ENCODE assay signal across 28 cellular contexts in genomic region chr21:42031816-42032215, GRCh38. TPM values are rescaled to one million over a fixed set of nuclear protein-coding genes. Genes with fewer than 3 reads are reported as not detected.
DNase-seq lines count a peak whose midpoint lies in the region; ATAC-seq and TF ChIP-seq lines count a peak whose summit lies in the region.
"Had no signal": no experiment of that assay in that cellular context is flagged by ENCODE, and none has a peak within 500 bp of the region (broad histone marks: within the 10 kb centered on the region; RNA-seq: fewer than 3 reads in every experiment).

No MANE protein-coding gene starts in this region.

- peaks cover 0 to 5% (median 0%) of the 10 kb centered on the region in 11 experiments; a peak in 2 of 22 replicates for H3K9me3 ChIP-seq in BLaER1 treated with 17β-estradiol and CSF1 and Interleukin-3, amounts not matched to agents 10 nM and 100 nM (replicated peaks in 1 of 11)
- no peaks in the 10 kb centered on the region for H3K9me3 ChIP-seq in mammary epithelial cell (replicated peaks; ENCODE audit: insufficient read depth, low read length)
- H3K9me3 ChIP-seq: SJCRH30, thoracic aorta, uterus had no signal

- intact Hi-C loops in mammary epithelial cell (cut with micrococcal nuclease): no loop called here

- H2AFZ ChIP-seq in mammary epithelial cell (ENCODE audit: low read depth, low read length): no peak overlapping the region
- H2AFZ ChIP-seq: GM23248 had no signal

- peak; percentile 30 for DNase-seq in H7
- DNase-seq in NCI-H69 (lab: John Stamatoyannopoulos, UW): peak; percentile 59
- peak; percentile 44 for DNase-seq in mammary epithelial cell
- no peak for DNase-seq in iPS-NIHi11 (ENCODE audit: low spot score)
- DNase-seq in SW480 (ENCODE audit: low spot score): no peak
- DNase-seq: activated B cell treated with CpG ODN at 0.5 μM for 24 hours; activated naive CD4-positive, alpha-beta T cell treated with Interleukin-2 at 50 U/mL for 16 hours; brain microvascular endothelial cell; CD8-positive, alpha-beta T cell; effector CD4-positive, alpha-beta T cell; GF-D8; GM23248; head of caudate nucleus; kidney; natural killer cell; NCI-H1105; NCI-H1930; NCI-H524; SJCRH30; T-cell; uterus had no signal

- H3K79me2 ChIP-seq in mammary epithelial cell (ENCODE audit: insufficient read depth, low read length): no peaks in the 10 kb centered on the region

- TF ChIP-seq CTCF in mammary epithelial cell (conservative IDR thresholded peaks at IDR 0.05 in 1 of 2, IDR thresholded peaks at IDR 0.05 in 1 of 2; ENCODE audit: extremely low read depth in 1 of 2, insufficient read depth in 1 of 2, low read depth in 1 of 2, low read length in 2 of 2): no peak

- no peaks in the 10 kb centered on the region for H3K27me3 ChIP-seq in BLaER1 treated with 17β-estradiol and CSF1 and Interleukin-3, amounts not matched to agents 10 nM and 100 nM
- H3K27me3 ChIP-seq in H7 (ENCODE audit: control insufficient read depth, insufficient read depth, low read length) (no peaks in the 10 kb centered on the region), mammary epithelial cell (ENCODE audit: insufficient read depth, low read length) (no peaks in the 10 kb centered on the region)
- H3K27me3 ChIP-seq: brain microvascular endothelial cell, SJCRH30, uterus had no signal

- CTCF ChIA-PET in mammary epithelial cell (lab: Charles Lee; ENCODE audit: low non-redundant PET): no interaction called here

- ATAC-seq in GM19463 (IDR thresholded peaks at IDR 0.05; ENCODE audit: unreplicated experiment) (no peak), GM18519 (IDR thresholded peaks at IDR 0.05; ENCODE audit: low FRiP score, unreplicated experiment) (no peak)
- ATAC-seq: CD8-positive, alpha-beta T cell; natural killer cell; T-cell had no signal

- 39% methylated on average over 4 of the region's 4 CpGs for WGBS in mammary epithelial cell (ENCODE audit: low coverage, missing lambda C conversion rate)

- no peaks in the 10 kb centered on the region for H3K36me3 ChIP-seq in BLaER1 treated with 17β-estradiol and CSF1 and Interleukin-3, amounts not matched to agents 10 nM and 100 nM
- H3K36me3 ChIP-seq in H7 (replicated peaks; ENCODE audit: control insufficient read depth, insufficient read depth, low read length) (no peaks in the 10 kb centered on the region), mammary epithelial cell (ENCODE audit: insufficient read depth, low read length) (no peaks in the 10 kb centered on the region)
- H3K36me3 ChIP-seq: brain microvascular endothelial cell, SJCRH30, thoracic aorta, uterus had no signal

- peaks cover 0 to 27% (median 6%) of the 10 kb centered on the region in 10 experiments; a peak in 8 of 20 replicates for H3K4me1 ChIP-seq in BLaER1 treated with 17β-estradiol and CSF1 and Interleukin-3, amounts not matched to agents 10 nM and 100 nM
- H3K4me1 ChIP-seq in mammary epithelial cell (ENCODE audit: insufficient read depth, low read length): no peaks in the 10 kb centered on the region
- H3K4me1 ChIP-seq: SJCRH30, uterus had no signal

- H4K20me1 ChIP-seq in BLaER1 treated with 17β-estradiol and CSF1 and Interleukin-3, amounts not matched to agents 10 nM and 100 nM: no peaks in the 10 kb centered on the region
- no peaks in the 10 kb centered on the region for H4K20me1 ChIP-seq in mammary epithelial cell (ENCODE audit: insufficient read depth, low read length)

- in situ Hi-C loops in mammary epithelial cell (cut with MboI; ENCODE audit: low sequenced_read_pairs in 2 of 2): no loop called here

- no peak overlapping the region for H3K4me3 ChIP-seq in BLaER1 treated with 17β-estradiol and CSF1 and Interleukin-3, amounts not matched to agents 10 nM and 100 nM
- H3K4me3 ChIP-seq in H7 (ENCODE audit: insufficient read depth, low read depth, low read length): no peak overlapping the region
- H3K4me3 ChIP-seq in mammary epithelial cell (replicated peaks in 1 of 3; ENCODE audit: insufficient read depth in 1 of 3, low read depth in 2 of 3, low read length in 3 of 3): no peak overlapping the region
- H3K4me3 ChIP-seq: GM23248, SJCRH30, thoracic aorta, uterus had no signal

- no TSS peak for BruUV-seq in mammary epithelial cell (replicated peaks; lab: Mats Ljungman, UMichigan)

- H3K4me2 ChIP-seq in BLaER1 treated with 17β-estradiol and CSF1 and Interleukin-3, amounts not matched to agents 10 nM and 100 nM: peak overlapping the region in 7 of 11 experiments; percentile 14 to 50 (median 25); a peak in 8 of 22 replicates
- no peak overlapping the region for H3K4me2 ChIP-seq in mammary epithelial cell (ENCODE audit: insufficient read depth, low read depth, low read length)

- H3K27ac ChIP-seq in BLaER1 treated with 17β-estradiol and CSF1 and Interleukin-3, amounts not matched to agents 10 nM and 100 nM: no peak overlapping the region
- no peak overlapping the region for H3K27ac ChIP-seq in mammary epithelial cell (ENCODE audit: insufficient read depth, low read depth, low read length)
- H3K27ac ChIP-seq: brain microvascular endothelial cell, epithelial cell of prostate, GM23248, SJCRH30, thoracic aorta, uterus had no signal

- dilution Hi-C loops in mammary epithelial cell (cut with HindIII; ENCODE audit: low sequenced_read_pairs): no loop called here

- H3K9ac ChIP-seq in BLaER1 treated with 17β-estradiol and CSF1 and Interleukin-3, amounts not matched to agents 10 nM and 100 nM: no peak overlapping the region
- H3K9ac ChIP-seq in mammary epithelial cell (ENCODE audit: insufficient read depth, low read length): no peak overlapping the region
- H3K9ac ChIP-seq: GM23248 had no signal

RNA-seq across cellular contexts. Expression of gene ZBTB21, which starts 21.7 kb away (rescaled TPM):
- 10.2 and 12.1 TPM in 2 replicates for total RNA-seq in H7 (2014; rRNA removed; shearing (Covaris generic))
- 10 to 100 TPM; 16.3 to 22.4 TPM for total RNA-seq in mammary epithelial cell
- polyA plus RNA-seq in mammary epithelial cell: 6.7 TPM
- 11.0 TPM for polyA minus RNA-seq in mammary epithelial cell

RNA-seq across cellular contexts. Expression of gene UMODL1, which starts 39.3 kb away (rescaled TPM):
- total RNA-seq in H7 (2014; rRNA removed; shearing (Covaris generic)): 0.73 TPM in 1 of 2 replicates, not detected in the other
- total RNA-seq in mammary epithelial cell: under 1 TPM in 1 of 2 donors, not detected in 1; under 0.01 TPM
- not detected for polyA plus RNA-seq in mammary epithelial cell
- not detected for polyA minus RNA-seq in mammary epithelial cell
- total RNA-seq: GM23248, kidney, LHCN-M2, osteoblast, uterus had no signal
- polyA plus RNA-seq: GM23248 had no signal

Comparison
In these comparisons a context has a peak if more than half of its experiments do, and no peak if none do; other contexts are left out.
1. DNase-seq: peak in H7 (single experiment), NCI-H69 (single experiment) and mammary epithelial cell (single experiment); none in iPS-NIHi11 (single experiment) and SW480 (single experiment).